1 cellular context compared by ENCODE assay signal in the genomic region with DNA sequence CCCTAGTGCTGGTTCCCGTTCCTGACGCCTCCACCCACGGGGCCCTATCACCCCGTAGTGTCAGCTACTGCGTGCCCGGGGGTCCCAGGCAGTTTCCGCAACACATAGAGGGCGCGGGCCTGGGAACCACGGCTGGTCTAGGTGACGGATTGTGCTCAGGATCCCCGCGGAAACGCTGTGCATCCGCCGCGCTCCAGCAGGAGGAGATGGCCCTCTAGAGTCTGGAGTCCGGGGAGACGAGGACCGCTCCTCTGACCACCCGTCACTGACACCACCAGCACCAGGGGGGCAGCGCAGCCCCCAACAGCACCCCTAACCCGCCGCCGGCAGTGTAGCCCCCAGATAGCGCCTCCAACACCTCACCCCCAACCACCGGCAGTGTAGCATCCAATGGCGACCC.
TF ChIP-seq lines count a peak whose summit lies in the region.

No MANE protein-coding gene starts in this region.

TF ChIP-seq in K562, 482 proteins besides CTCF, POLR2A, EP300 and RAD21:
- TF ChIP-seq NR2F6 (CRISPR knock-in tag; IDR thresholded peaks at IDR 0.05) (no peak), KLF13 (tag; IDR thresholded peaks at IDR 0.05; ENCODE audit: borderline replicate concordance, low read depth) (no peak), ZNF408 (CRISPR knock-in tag; IDR thresholded peaks at IDR 0.05; ENCODE audit: low read depth) (no peak), HDAC6 (IDR thresholded peaks at IDR 0.05; ENCODE audit: low read depth, low read length) (no peak), PTTG1 (tag; IDR thresholded peaks at IDR 0.05; ENCODE audit: low read depth) (no peak), ETV5 (CRISPR knock-in tag; IDR thresholded peaks at IDR 0.05; ENCODE audit: low read depth) (no peak), SUPT5H (IDR thresholded peaks at IDR 0.05) (no peak), ESRRA (IDR thresholded peaks at IDR 0.05; ENCODE audit: borderline replicate concordance, low read depth) (no peak)
- TF ChIP-seq, protein P1, sequence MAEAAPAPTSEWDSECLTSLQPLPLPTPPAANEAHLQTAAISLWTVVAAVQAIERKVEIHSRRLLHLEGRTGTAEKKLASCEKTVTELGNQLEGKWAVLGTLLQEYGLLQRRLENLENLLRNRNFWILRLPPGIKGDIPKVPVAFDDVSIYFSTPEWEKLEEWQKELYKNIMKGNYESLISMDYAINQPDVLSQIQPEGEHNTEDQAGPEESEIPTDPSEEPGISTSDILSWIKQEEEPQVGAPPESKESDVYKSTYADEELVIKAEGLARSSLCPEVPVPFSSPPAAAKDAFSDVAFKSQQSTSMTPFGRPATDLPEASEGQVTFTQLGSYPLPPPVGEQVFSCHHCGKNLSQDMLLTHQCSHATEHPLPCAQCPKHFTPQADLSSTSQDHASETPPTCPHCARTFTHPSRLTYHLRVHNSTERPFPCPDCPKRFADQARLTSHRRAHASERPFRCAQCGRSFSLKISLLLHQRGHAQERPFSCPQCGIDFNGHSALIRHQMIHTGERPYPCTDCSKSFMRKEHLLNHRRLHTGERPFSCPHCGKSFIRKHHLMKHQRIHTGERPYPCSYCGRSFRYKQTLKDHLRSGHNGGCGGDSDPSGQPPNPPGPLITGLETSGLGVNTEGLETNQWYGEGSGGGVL (CRISPR knock-in tag; IDR thresholded peaks at IDR 0.05) = no peak
- TF ChIP-seq, protein P2, sequence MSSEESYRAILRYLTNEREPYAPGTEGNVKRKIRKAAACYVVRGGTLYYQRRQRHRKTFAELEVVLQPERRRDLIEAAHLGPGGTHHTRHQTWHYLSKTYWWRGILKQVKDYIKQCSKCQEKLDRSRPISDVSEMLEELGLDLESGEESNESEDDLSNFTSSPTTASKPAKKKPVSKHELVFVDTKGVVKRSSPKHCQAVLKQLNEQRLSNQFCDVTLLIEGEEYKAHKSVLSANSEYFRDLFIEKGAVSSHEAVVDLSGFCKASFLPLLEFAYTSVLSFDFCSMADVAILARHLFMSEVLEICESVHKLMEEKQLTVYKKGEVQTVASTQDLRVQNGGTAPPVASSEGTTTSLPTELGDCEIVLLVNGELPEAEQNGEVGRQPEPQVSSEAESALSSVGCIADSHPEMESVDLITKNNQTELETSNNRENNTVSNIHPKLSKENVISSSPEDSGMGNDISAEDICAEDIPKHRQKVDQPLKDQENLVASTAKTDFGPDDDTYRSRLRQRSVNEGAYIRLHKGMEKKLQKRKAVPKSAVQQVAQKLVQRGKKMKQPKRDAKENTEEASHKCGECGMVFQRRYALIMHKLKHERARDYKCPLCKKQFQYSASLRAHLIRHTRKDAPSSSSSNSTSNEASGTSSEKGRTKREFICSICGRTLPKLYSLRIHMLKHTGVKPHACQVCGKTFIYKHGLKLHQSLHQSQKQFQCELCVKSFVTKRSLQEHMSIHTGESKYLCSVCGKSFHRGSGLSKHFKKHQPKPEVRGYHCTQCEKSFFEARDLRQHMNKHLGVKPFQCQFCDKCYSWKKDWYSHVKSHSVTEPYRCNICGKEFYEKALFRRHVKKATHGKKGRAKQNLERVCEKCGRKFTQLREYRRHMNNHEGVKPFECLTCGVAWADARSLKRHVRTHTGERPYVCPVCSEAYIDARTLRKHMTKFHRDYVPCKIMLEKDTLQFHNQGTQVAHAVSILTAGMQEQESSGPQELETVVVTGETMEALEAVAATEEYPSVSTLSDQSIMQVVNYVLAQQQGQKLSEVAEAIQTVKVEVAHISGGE (CRISPR knock-in tag; IDR thresholded peaks at IDR 0.05) = no peak
- TF ChIP-seq, protein P3, sequence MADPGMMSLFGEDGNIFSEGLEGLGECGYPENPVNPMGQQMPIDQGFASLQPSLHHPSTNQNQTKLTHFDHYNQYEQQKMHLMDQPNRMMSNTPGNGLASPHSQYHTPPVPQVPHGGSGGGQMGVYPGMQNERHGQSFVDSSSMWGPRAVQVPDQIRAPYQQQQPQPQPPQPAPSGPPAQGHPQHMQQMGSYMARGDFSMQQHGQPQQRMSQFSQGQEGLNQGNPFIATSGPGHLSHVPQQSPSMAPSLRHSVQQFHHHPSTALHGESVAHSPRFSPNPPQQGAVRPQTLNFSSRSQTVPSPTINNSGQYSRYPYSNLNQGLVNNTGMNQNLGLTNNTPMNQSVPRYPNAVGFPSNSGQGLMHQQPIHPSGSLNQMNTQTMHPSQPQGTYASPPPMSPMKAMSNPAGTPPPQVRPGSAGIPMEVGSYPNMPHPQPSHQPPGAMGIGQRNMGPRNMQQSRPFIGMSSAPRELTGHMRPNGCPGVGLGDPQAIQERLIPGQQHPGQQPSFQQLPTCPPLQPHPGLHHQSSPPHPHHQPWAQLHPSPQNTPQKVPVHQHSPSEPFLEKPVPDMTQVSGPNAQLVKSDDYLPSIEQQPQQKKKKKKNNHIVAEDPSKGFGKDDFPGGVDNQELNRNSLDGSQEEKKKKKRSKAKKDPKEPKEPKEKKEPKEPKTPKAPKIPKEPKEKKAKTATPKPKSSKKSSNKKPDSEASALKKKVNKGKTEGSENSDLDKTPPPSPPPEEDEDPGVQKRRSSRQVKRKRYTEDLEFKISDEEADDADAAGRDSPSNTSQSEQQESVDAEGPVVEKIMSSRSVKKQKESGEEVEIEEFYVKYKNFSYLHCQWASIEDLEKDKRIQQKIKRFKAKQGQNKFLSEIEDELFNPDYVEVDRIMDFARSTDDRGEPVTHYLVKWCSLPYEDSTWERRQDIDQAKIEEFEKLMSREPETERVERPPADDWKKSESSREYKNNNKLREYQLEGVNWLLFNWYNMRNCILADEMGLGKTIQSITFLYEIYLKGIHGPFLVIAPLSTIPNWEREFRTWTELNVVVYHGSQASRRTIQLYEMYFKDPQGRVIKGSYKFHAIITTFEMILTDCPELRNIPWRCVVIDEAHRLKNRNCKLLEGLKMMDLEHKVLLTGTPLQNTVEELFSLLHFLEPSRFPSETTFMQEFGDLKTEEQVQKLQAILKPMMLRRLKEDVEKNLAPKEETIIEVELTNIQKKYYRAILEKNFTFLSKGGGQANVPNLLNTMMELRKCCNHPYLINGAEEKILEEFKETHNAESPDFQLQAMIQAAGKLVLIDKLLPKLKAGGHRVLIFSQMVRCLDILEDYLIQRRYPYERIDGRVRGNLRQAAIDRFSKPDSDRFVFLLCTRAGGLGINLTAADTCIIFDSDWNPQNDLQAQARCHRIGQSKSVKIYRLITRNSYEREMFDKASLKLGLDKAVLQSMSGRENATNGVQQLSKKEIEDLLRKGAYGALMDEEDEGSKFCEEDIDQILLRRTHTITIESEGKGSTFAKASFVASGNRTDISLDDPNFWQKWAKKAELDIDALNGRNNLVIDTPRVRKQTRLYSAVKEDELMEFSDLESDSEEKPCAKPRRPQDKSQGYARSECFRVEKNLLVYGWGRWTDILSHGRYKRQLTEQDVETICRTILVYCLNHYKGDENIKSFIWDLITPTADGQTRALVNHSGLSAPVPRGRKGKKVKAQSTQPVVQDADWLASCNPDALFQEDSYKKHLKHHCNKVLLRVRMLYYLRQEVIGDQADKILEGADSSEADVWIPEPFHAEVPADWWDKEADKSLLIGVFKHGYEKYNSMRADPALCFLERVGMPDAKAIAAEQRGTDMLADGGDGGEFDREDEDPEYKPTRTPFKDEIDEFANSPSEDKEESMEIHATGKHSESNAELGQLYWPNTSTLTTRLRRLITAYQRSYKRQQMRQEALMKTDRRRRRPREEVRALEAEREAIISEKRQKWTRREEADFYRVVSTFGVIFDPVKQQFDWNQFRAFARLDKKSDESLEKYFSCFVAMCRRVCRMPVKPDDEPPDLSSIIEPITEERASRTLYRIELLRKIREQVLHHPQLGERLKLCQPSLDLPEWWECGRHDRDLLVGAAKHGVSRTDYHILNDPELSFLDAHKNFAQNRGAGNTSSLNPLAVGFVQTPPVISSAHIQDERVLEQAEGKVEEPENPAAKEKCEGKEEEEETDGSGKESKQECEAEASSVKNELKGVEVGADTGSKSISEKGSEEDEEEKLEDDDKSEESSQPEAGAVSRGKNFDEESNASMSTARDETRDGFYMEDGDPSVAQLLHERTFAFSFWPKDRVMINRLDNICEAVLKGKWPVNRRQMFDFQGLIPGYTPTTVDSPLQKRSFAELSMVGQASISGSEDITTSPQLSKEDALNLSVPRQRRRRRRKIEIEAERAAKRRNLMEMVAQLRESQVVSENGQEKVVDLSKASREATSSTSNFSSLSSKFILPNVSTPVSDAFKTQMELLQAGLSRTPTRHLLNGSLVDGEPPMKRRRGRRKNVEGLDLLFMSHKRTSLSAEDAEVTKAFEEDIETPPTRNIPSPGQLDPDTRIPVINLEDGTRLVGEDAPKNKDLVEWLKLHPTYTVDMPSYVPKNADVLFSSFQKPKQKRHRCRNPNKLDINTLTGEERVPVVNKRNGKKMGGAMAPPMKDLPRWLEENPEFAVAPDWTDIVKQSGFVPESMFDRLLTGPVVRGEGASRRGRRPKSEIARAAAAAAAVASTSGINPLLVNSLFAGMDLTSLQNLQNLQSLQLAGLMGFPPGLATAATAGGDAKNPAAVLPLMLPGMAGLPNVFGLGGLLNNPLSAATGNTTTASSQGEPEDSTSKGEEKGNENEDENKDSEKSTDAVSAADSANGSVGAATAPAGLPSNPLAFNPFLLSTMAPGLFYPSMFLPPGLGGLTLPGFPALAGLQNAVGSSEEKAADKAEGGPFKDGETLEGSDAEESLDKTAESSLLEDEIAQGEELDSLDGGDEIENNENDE (IDR thresholded peaks at IDR 0.05; ENCODE audit: low read depth, low read length) = no peak
